ENCODE assay signal across 19 cellular contexts in the genomic region with DNA sequence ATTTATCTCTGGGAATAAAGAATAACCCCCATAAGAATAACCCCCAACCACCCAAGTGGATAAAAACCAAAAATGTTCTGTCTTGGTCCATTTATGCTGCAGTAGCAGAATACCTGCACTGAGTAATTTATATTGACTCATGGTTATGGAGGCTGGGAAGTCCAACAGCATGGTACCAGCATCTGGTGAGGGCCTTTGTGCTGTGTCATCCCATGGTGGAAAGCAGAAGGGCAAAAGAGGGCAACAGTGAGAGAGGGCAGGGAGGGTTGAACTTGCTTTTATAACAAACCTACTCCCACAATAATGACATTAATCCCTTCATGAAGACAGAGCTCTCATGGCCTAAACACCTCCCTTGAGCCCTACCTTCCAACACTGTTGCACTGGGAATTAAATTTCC.
DNase-seq lines count a peak whose midpoint lies in the region; ATAC-seq and TF ChIP-seq lines count a peak whose summit lies in the region.
"Had no signal": no experiment of that assay in that cellular context is flagged by ENCODE, and none has a peak within 500 bp of the region (broad histone marks: within the 10 kb centered on the region; RNA-seq: fewer than 3 reads in every experiment).

No MANE protein-coding gene starts in this region.

- H3K9me3 Mint-ChIP-seq in type B pancreatic cell (no peaks in the 10 kb centered on the region), H9 (no peaks in the 10 kb centered on the region)
- H3K9me3 Mint-ChIP-seq in activated CD4-positive, alpha-beta memory T cell treated with anti-CD3 and anti-CD28 coated beads for 36 hours, result no peaks in the 10 kb centered on the region
- H3K9me3 Mint-ChIP-seq: CD4-positive, alpha-beta T cell; CD8-positive, alpha-beta T cell had no signal

- peaks cover 9% of the 10 kb centered on the region for H3K4me1 Mint-ChIP-seq in type B pancreatic cell (ENCODE audit: unreplicated experiment)
- H3K4me1 Mint-ChIP-seq in H9, result no peaks in the 10 kb centered on the region
- H3K4me1 Mint-ChIP-seq in activated CD4-positive, alpha-beta memory T cell treated with anti-CD3 and anti-CD28 coated beads for 36 hours (ENCODE audit: low read depth), result no peaks in the 10 kb centered on the region
- H3K4me1 Mint-ChIP-seq: B cell had no signal

- no peak overlapping the region for H2BK5ac ChIP-seq in H9 (ENCODE audit: insufficient read length, low read length)

- no peak overlapping the region for H3K4ac ChIP-seq in H9 (ENCODE audit: low read depth, low read length)

- no peak overlapping the region for H2BK15ac ChIP-seq in H9 (ENCODE audit: low read depth, low read length)

- H3K27ac Mint-ChIP-seq in type B pancreatic cell, result no peak overlapping the region
- no peak overlapping the region for H3K27ac Mint-ChIP-seq in H9
- H3K27ac Mint-ChIP-seq in activated CD4-positive, alpha-beta memory T cell treated with anti-CD3 and anti-CD28 coated beads for 36 hours, result no peak overlapping the region
- H3K27ac Mint-ChIP-seq: B cell; CD4-positive, alpha-beta T cell; CD8-positive, alpha-beta T cell had no signal

- H3K56ac ChIP-seq in H9 (ENCODE audit: insufficient read length, low read depth, low read length), result no peak overlapping the region

- no peak overlapping the region for H2BK120ac ChIP-seq in H9 (ENCODE audit: low read depth, low read length, poor library complexity, severe bottlenecking)

- POLR2A ChIA-PET in activated CD4-positive, alpha-beta memory T cell treated with anti-CD3 and anti-CD28 coated beads for 36 hours (lab: Charles Lee), result no interaction called here

- no peak overlapping the region for H3K14ac ChIP-seq in H9 (ENCODE audit: insufficient read depth, low read length)

- peaks cover 2% of the 10 kb centered on the region for H3K23me2 ChIP-seq in H9 (ENCODE audit: insufficient read length, low read depth, low read length, poor library complexity, severe bottlenecking)

- no peak overlapping the region for H2BK12ac ChIP-seq in H9 (ENCODE audit: insufficient read length, low read depth, low read length)

- no peak overlapping the region for H3K4me2 ChIP-seq in H9 (ENCODE audit: insufficient read depth, insufficient read length, low read length)
- H3K4me2 ChIP-seq: BLaER1 treated with 17β-estradiol and CSF1 and Interleukin-3, amounts not matched to agents 10 nM and 100 nM had no signal

- H3K9ac ChIP-seq in H9 (ENCODE audit: extremely low read depth, insufficient read length, low read length), result no peak overlapping the region
- H3K9ac ChIP-seq: BLaER1 treated with 17β-estradiol and CSF1 and Interleukin-3, amounts not matched to agents 10 nM and 100 nM had no signal

- no peaks in the 10 kb centered on the region for H3K9me3 ChIP-seq in right cardiac atrium (ENCODE audit: control insufficient read depth, low read length)
- no peaks in the 10 kb centered on the region for H3K9me3 ChIP-seq in H9 (ENCODE audit: control insufficient read depth, low read depth, low read length)
- H3K9me3 ChIP-seq: Caco-2 had no signal

- H4K20me1 ChIP-seq in H9 (ENCODE audit: control insufficient read depth, insufficient read depth, insufficient read length), result no peaks in the 10 kb centered on the region
- H4K20me1 ChIP-seq: BLaER1 treated with 17β-estradiol and CSF1 and Interleukin-3, amounts not matched to agents 10 nM and 100 nM had no signal

- H4K5ac ChIP-seq in H9 (ENCODE audit: insufficient read length, low read depth, low read length), result no peak overlapping the region

- no peak overlapping the region for H3K4me3 Mint-ChIP-seq in type B pancreatic cell
- H3K4me3 Mint-ChIP-seq in H9, result no peak overlapping the region
- H3K4me3 Mint-ChIP-seq in activated CD4-positive, alpha-beta memory T cell treated with anti-CD3 and anti-CD28 coated beads for 36 hours, result no peak overlapping the region
- H3K4me3 Mint-ChIP-seq: B cell; CD4-positive, alpha-beta T cell; CD8-positive, alpha-beta T cell had no signal

- no peak overlapping the region for H3K18ac ChIP-seq in H9 (ENCODE audit: insufficient read length, low read depth, low read length)

- peaks cover 30% of the 10 kb centered on the region for H3K27me3 Mint-ChIP-seq in type B pancreatic cell
- H3K27me3 Mint-ChIP-seq in H9 (ENCODE audit: low read depth), result peaks cover 9% of the 10 kb centered on the region
- peaks cover 16% of the 10 kb centered on the region for H3K27me3 Mint-ChIP-seq in activated CD4-positive, alpha-beta memory T cell treated with anti-CD3 and anti-CD28 coated beads for 36 hours

- no peaks in the 10 kb centered on the region for H3K79me1 ChIP-seq in H9 (ENCODE audit: insufficient read depth, low read depth, low read length, poor library complexity, severe bottlenecking)

- H3K4me3 ChIP-seq in right cardiac atrium (ENCODE audit: low read length), result no peak overlapping the region
- no peak overlapping the region for H3K4me3 ChIP-seq in coronary artery
- H3K4me3 ChIP-seq: BLaER1 treated with 17β-estradiol and CSF1 and Interleukin-3, amounts not matched to agents 10 nM and 100 nM had no signal

- H2AFZ ChIP-seq in H9 (ENCODE audit: low read length), result no peak overlapping the region

- CTCF ChIA-PET in activated CD4-positive, alpha-beta memory T cell treated with anti-CD3 and anti-CD28 coated beads for 36 hours (lab: Charles Lee), result no interaction called here

- DNase-seq in cardiac septum (ENCODE audit: low spot score) (peak; percentile 14), right cardiac atrium (no peak), coronary artery (ENCODE audit: low spot score) (peak; percentile 38), islet precursor cell (peak; percentile 9), type B pancreatic cell (ENCODE audit: extremely low spot score, unreplicated experiment) (peak; percentile 13), H9 (no peak)
- no peak for DNase-seq in activated CD4-positive, alpha-beta memory T cell treated with anti-CD3 and anti-CD28 coated beads for 36 hours
- DNase-seq: 8988T; ACHN; AML-193; Caco-2; Calu3; CD4-positive, alpha-beta T cell; DMS79 treated with DMSO at 0.1 percent for 48 hours; GF-D8 had no signal

- H3K36me3 Mint-ChIP-seq in type B pancreatic cell (no peaks in the 10 kb centered on the region), H9 (ENCODE audit: insufficient read depth in 1 of 3, low read depth in 3 of 3) (no peaks in the 10 kb centered on the region; a peak in 1 of 7 replicates)
- no peaks in the 10 kb centered on the region for H3K36me3 Mint-ChIP-seq in activated CD4-positive, alpha-beta memory T cell treated with anti-CD3 and anti-CD28 coated beads for 36 hours
- H3K36me3 Mint-ChIP-seq: CD8-positive, alpha-beta T cell had no signal

- H3K4me1 ChIP-seq in right cardiac atrium (ENCODE audit: control insufficient read depth, insufficient read depth, low read length) (no peaks in the 10 kb centered on the region), H9 (ENCODE audit: insufficient read depth, low read length) (no peaks in the 10 kb centered on the region)
- H3K4me1 ChIP-seq: BLaER1 treated with 17β-estradiol and CSF1 and Interleukin-3, amounts not matched to agents 10 nM and 100 nM; Caco-2 had no signal

- H3K23ac ChIP-seq in H9 (ENCODE audit: insufficient read length, low read depth, low read length), result no peak overlapping the region

- no peak overlapping the region for H2BK20ac ChIP-seq in H9 (ENCODE audit: low read depth, low read length, poor library complexity, severe bottlenecking)

- no peak for TF ChIP-seq CTCF in coronary artery (IDR thresholded peaks at IDR 0.05)
- no peak for TF ChIP-seq CTCF in type B pancreatic cell (conservative IDR thresholded peaks at IDR 0.05)
- no peak for TF ChIP-seq CTCF in H9 (conservative IDR thresholded peaks at IDR 0.05)

- no peak overlapping the region for H2AK5ac ChIP-seq in H9 (ENCODE audit: insufficient read length, low read length)

- no peak overlapping the region for H4K91ac ChIP-seq in H9 (ENCODE audit: insufficient read length, low read depth, low read length)

- intact Hi-C loops in cardiac septum (cut with DNase I), result no loop called here
- intact Hi-C loops in right cardiac atrium (cut with DNase I), result no loop called here
- intact Hi-C loops in activated CD4-positive, alpha-beta memory T cell treated with anti-CD3 and anti-CD28 coated beads for 36 hours (cut with micrococcal nuclease), result no loop called here

- H3K79me2 ChIP-seq in H9 (ENCODE audit: insufficient read depth, low read length), result no peaks in the 10 kb centered on the region

- no peak for ATAC-seq in right cardiac atrium
- ATAC-seq: CD8-positive, alpha-beta T cell had no signal

- H3K27ac ChIP-seq in right cardiac atrium (ENCODE audit: low read length) (no peak overlapping the region), coronary artery (no peak overlapping the region), H9 (ENCODE audit: insufficient read length, low read depth, low read length) (no peak overlapping the region)
- H3K27ac ChIP-seq: BLaER1 treated with 17β-estradiol and CSF1 and Interleukin-3, amounts not matched to agents 10 nM and 100 nM; C4-2B had no signal

- H3K27me3 ChIP-seq in right cardiac atrium (ENCODE audit: control insufficient read depth, insufficient read depth) (no peaks in the 10 kb centered on the region), H9 (ENCODE audit: insufficient read depth, low read length) (no peaks in the 10 kb centered on the region)
- H3K27me3 ChIP-seq: BLaER1 treated with 17β-estradiol and CSF1 and Interleukin-3, amounts not matched to agents 10 nM and 100 nM had no signal

- no peak overlapping the region for H4K8ac ChIP-seq in H9 (replicated peaks; ENCODE audit: insufficient read length, low read depth, low read length)

- H3T11ph ChIP-seq in H9 (ENCODE audit: low read length), result no peak overlapping the region

Comparison
In these comparisons a context has a peak if more than half of its experiments do, and no peak if none do; other contexts are left out.
1. DNase-seq: peak in cardiac septum (single experiment), coronary artery (single experiment), islet precursor cell (single experiment) and type B pancreatic cell (single experiment); none in right cardiac atrium (0 of 3), H9 (single experiment) and activated CD4-positive, alpha-beta memory T cell treated with anti-CD3 and anti-CD28 coated beads for 36 hours (single experiment).